1 cellular context compared by ENCODE assay signal in the genomic region with DNA sequence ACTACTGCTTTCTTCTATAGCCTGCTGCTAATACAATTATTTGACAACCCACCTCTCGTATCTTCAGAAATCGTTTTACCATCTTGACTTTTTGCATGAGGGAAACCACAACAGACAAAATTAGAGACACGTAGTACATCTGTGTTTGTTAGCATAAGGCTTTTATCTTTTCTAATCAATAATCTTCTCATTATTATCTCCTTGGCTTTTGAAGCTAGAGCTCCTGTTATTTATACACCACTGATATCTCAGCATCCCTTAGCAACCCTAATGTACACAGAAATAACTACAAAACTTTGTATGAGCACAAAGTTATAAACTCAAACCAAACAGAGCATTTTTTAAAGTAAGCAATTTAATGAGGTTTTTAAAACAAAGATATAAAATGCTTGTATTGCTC.
TF ChIP-seq lines count a peak whose summit lies in the region.

No MANE protein-coding gene starts in this region.

TF ChIP-seq in HepG2, 621 proteins besides CTCF, POLR2A, EP300 and RAD21 (continued from another document):
- TF ChIP-seq CREM (IDR thresholded peaks at IDR 0.05) (peak; percentile 63), CREM (CRISPR knock-in tag; IDR thresholded peaks at IDR 0.05) (no peak), KDM5A (IDR thresholded peaks at IDR 0.05; ENCODE audit: borderline replicate concordance, low read length) (no peak), SRY (CRISPR knock-in tag; IDR thresholded peaks at IDR 0.05) (no peak), ZNF460 (CRISPR knock-in tag; IDR thresholded peaks at IDR 0.05; ENCODE audit: borderline replicate concordance) (no peak), TCF7L2 (IDR thresholded peaks at IDR 0.05; ENCODE audit: low read depth, low read length) (peak; percentile 87), TCF7 (IDR thresholded peaks at IDR 0.05; ENCODE audit: low read depth) (peak; percentile 80), SMARCE1 (IDR thresholded peaks at IDR 0.05; ENCODE audit: borderline replicate concordance) (no peak), NFIB (CRISPR knock-in tag; IDR thresholded peaks at IDR 0.05; ENCODE audit: borderline replicate concordance) (no peak), ZNF878 (CRISPR knock-in tag; IDR thresholded peaks at IDR 0.05) (no peak), RARA (CRISPR knock-in tag; IDR thresholded peaks at IDR 0.05) (no peak), NFIC (IDR thresholded peaks at IDR 0.05; ENCODE audit: low read length) (peak; percentile 61; the same call in 1 of the 2 replicates), PTBP1 (IDR thresholded peaks at IDR 0.05; ENCODE audit: low read depth, low read length, poor library complexity, severe bottlenecking) (no peak), NR2F2 (IDR thresholded peaks at IDR 0.05; ENCODE audit: borderline replicate concordance, low read depth) (peak; percentile 36; the same call in 1 of the 2 replicates), ZNF556 (CRISPR knock-in tag; IDR thresholded peaks at IDR 0.05; ENCODE audit: borderline replicate concordance) (no peak), ZNF569 (CRISPR knock-in tag; IDR thresholded peaks at IDR 0.05; ENCODE audit: borderline replicate concordance) (no peak), ZNF780A (CRISPR knock-in tag; IDR thresholded peaks at IDR 0.05) (no peak), RBFOX2 (IDR thresholded peaks at IDR 0.05; ENCODE audit: low read depth, low read length) (no peak), ZBTB1 (CRISPR knock-in tag; IDR thresholded peaks at IDR 0.05; ENCODE audit: borderline replicate concordance) (no peak), ISL2 (CRISPR knock-in tag; IDR thresholded peaks at IDR 0.05) (peak; percentile 40; the same call in 1 of the 2 replicates), GATA4 (IDR thresholded peaks at IDR 0.05; ENCODE audit: borderline replicate concordance, low read depth) (peak; percentile 32; the same call in 1 of the 2 replicates), ZZZ3 (CRISPR knock-in tag; IDR thresholded peaks at IDR 0.05; ENCODE audit: borderline replicate concordance) (no peak), ZNF558 (CRISPR knock-in tag; IDR thresholded peaks at IDR 0.05; ENCODE audit: borderline replicate concordance) (no peak), HMG20A (CRISPR knock-in tag; IDR thresholded peaks at IDR 0.05; ENCODE audit: borderline replicate concordance) (no peak)
- TF ChIP-seq, protein P1, sequence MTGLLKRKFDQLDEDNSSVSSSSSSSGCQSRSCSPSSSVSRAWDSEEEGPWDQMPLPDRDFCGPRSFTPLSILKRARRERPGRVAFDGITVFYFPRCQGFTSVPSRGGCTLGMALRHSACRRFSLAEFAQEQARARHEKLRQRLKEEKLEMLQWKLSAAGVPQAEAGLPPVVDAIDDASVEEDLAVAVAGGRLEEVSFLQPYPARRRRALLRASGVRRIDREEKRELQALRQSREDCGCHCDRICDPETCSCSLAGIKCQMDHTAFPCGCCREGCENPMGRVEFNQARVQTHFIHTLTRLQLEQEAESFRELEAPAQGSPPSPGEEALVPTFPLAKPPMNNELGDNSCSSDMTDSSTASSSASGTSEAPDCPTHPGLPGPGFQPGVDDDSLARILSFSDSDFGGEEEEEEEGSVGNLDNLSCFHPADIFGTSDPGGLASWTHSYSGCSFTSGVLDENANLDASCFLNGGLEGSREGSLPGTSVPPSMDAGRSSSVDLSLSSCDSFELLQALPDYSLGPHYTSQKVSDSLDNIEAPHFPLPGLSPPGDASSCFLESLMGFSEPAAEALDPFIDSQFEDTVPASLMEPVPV (CRISPR knock-in tag; IDR thresholded peaks at IDR 0.05) = no peak
- TF ChIP-seq, protein P2, sequence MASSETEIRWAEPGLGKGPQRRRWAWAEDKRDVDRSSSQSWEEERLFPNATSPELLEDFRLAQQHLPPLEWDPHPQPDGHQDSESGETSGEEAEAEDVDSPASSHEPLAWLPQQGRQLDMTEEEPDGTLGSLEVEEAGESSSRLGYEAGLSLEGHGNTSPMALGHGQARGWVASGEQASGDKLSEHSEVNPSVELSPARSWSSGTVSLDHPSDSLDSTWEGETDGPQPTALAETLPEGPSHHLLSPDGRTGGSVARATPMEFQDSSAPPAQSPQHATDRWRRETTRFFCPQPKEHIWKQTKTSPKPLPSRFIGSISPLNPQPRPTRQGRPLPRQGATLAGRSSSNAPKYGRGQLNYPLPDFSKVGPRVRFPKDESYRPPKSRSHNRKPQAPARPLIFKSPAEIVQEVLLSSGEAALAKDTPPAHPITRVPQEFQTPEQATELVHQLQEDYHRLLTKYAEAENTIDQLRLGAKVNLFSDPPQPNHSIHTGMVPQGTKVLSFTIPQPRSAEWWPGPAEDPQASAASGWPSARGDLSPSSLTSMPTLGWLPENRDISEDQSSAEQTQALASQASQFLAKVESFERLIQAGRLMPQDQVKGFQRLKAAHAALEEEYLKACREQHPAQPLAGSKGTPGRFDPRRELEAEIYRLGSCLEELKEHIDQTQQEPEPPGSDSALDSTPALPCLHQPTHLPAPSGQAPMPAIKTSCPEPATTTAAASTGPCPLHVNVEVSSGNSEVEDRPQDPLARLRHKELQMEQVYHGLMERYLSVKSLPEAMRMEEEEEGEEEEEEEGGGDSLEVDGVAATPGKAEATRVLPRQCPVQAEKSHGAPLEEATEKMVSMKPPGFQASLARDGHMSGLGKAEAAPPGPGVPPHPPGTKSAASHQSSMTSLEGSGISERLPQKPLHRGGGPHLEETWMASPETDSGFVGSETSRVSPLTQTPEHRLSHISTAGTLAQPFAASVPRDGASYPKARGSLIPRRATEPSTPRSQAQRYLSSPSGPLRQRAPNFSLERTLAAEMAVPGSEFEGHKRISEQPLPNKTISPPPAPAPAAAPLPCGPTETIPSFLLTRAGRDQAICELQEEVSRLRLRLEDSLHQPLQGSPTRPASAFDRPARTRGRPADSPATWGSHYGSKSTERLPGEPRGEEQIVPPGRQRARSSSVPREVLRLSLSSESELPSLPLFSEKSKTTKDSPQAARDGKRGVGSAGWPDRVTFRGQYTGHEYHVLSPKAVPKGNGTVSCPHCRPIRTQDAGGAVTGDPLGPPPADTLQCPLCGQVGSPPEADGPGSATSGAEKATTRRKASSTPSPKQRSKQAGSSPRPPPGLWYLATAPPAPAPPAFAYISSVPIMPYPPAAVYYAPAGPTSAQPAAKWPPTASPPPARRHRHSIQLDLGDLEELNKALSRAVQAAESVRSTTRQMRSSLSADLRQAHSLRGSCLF (CRISPR knock-in tag; IDR thresholded peaks at IDR 0.05; ENCODE audit: borderline replicate concordance) = no peak
- TF ChIP-seq, protein P3, sequence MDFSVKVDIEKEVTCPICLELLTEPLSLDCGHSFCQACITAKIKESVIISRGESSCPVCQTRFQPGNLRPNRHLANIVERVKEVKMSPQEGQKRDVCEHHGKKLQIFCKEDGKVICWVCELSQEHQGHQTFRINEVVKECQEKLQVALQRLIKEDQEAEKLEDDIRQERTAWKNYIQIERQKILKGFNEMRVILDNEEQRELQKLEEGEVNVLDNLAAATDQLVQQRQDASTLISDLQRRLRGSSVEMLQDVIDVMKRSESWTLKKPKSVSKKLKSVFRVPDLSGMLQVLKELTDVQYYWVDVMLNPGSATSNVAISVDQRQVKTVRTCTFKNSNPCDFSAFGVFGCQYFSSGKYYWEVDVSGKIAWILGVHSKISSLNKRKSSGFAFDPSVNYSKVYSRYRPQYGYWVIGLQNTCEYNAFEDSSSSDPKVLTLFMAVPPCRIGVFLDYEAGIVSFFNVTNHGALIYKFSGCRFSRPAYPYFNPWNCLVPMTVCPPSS (IDR thresholded peaks at IDR 0.05) = no peak
- TF ChIP-seq, protein P4, sequence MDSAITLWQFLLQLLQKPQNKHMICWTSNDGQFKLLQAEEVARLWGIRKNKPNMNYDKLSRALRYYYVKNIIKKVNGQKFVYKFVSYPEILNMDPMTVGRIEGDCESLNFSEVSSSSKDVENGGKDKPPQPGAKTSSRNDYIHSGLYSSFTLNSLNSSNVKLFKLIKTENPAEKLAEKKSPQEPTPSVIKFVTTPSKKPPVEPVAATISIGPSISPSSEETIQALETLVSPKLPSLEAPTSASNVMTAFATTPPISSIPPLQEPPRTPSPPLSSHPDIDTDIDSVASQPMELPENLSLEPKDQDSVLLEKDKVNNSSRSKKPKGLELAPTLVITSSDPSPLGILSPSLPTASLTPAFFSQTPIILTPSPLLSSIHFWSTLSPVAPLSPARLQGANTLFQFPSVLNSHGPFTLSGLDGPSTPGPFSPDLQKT (CRISPR knock-in tag; IDR thresholded peaks at IDR 0.05; ENCODE audit: borderline replicate concordance) = no peak
- TF ChIP-seq, protein P5, sequence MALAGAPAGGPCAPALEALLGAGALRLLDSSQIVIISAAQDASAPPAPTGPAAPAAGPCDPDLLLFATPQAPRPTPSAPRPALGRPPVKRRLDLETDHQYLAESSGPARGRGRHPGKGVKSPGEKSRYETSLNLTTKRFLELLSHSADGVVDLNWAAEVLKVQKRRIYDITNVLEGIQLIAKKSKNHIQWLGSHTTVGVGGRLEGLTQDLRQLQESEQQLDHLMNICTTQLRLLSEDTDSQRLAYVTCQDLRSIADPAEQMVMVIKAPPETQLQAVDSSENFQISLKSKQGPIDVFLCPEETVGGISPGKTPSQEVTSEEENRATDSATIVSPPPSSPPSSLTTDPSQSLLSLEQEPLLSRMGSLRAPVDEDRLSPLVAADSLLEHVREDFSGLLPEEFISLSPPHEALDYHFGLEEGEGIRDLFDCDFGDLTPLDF (CRISPR knock-in tag; IDR thresholded peaks at IDR 0.05) = no peak
- TF ChIP-seq, protein P6, sequence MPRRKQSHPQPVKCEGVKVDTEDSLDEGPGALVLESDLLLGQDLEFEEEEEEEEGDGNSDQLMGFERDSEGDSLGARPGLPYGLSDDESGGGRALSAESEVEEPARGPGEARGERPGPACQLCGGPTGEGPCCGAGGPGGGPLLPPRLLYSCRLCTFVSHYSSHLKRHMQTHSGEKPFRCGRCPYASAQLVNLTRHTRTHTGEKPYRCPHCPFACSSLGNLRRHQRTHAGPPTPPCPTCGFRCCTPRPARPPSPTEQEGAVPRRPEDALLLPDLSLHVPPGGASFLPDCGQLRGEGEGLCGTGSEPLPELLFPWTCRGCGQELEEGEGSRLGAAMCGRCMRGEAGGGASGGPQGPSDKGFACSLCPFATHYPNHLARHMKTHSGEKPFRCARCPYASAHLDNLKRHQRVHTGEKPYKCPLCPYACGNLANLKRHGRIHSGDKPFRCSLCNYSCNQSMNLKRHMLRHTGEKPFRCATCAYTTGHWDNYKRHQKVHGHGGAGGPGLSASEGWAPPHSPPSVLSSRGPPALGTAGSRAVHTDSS (CRISPR knock-in tag; conservative IDR thresholded peaks at IDR 0.05) = no peak
TF ChIP-seq in HepG2: peak in this region for 7.
